Comparison of ENCODE assay signal across 18 cellular contexts in genomic region chr2:151767536-151767935, GRCh38. TPM values are rescaled to one million over a fixed set of nuclear protein-coding genes. Genes with fewer than 3 reads are reported as not detected.
DNase-seq lines count a peak whose midpoint lies in the region; ATAC-seq and TF ChIP-seq lines count a peak whose summit lies in the region.
"Had no signal": no experiment of that assay in that cellular context is flagged by ENCODE, and none has a peak within 500 bp of the region (broad histone marks: within the 10 kb centered on the region; RNA-seq: fewer than 3 reads in every experiment).

No MANE protein-coding gene starts in this region.

- in situ Hi-C loops in astrocyte of the spinal cord (cut with HindIII; ENCODE audit: low sequenced_read_pairs), result no loop called here

- TF ChIP-seq CTCF in astrocyte of the spinal cord (IDR thresholded peaks at IDR 0.05; ENCODE audit: low read depth, low read length), result no peak
- TF ChIP-seq CTCF in psoas muscle (IDR thresholded peaks at IDR 0.05), result no peak

- H3K36me3 ChIP-seq in BLaER1, result no peaks in the 10 kb centered on the region
- H3K36me3 ChIP-seq in psoas muscle (ENCODE audit: insufficient read depth in 1 of 2, low read depth in 1 of 2), result no peaks in the 10 kb centered on the region
- H3K36me3 ChIP-seq: Peyer's patch, thoracic aorta had no signal

- H3K4me3 ChIP-seq in BLaER1 (no peak overlapping the region), astrocyte of the spinal cord (ENCODE audit: low read depth, low read length) (no peak overlapping the region), psoas muscle (no peak overlapping the region)
- H3K4me3 ChIP-seq: Peyer's patch, SK-N-MC, thoracic aorta had no signal

- H3K9me3 ChIP-seq in BLaER1 (peaks cover 4% of the 10 kb centered on the region; the same call in 1 of the 2 replicates), psoas muscle (no peaks in the 10 kb centered on the region)
- H3K9me3 ChIP-seq: Peyer's patch had no signal

- intact Hi-C loops in psoas muscle (cut with DNase I), result no loop called here
- intact Hi-C loops in left colon (cut with DNase I, micrococcal nuclease), result no loop called here

- H3K27ac ChIP-seq in BLaER1 (peak overlapping the region; percentile 35; the same call in 1 of the 2 replicates), psoas muscle (peak overlapping the region; percentile 83)
- H3K27ac ChIP-seq: epithelial cell of prostate, SK-N-MC, thoracic aorta had no signal

- ATAC-seq in psoas muscle (peak in 3 of 4 donors; percentile 6 to 21 (median 16)), GM18867 (IDR thresholded peaks at IDR 0.05; ENCODE audit: unreplicated experiment) (no peak), left colon (no peak)

- H3K4me1 ChIP-seq in BLaER1 (peaks cover 86% of the 10 kb centered on the region), psoas muscle (peaks cover 52% of the 10 kb centered on the region)

- H3K9ac ChIP-seq in BLaER1, result peak overlapping the region; percentile 20; the same call in 1 of the 2 replicates

- no peaks in the 10 kb centered on the region for H3K27me3 ChIP-seq in BLaER1
- H3K27me3 ChIP-seq in psoas muscle (ENCODE audit: insufficient read depth in 3 of 3, low read length in 2 of 3), result no peaks in the 10 kb centered on the region
- H3K27me3 ChIP-seq: Peyer's patch had no signal

- peak overlapping the region; percentile 69 for H3K4me2 ChIP-seq in BLaER1

- 13 to 32% (median 16%) methylated on average over 2 of the region's 2 CpGs for WGBS in psoas muscle, 3 donors

- H4K20me1 ChIP-seq in BLaER1, result no peaks in the 10 kb centered on the region

- DNase-seq in Kasumi-1 (lab: John Stamatoyannopoulos, UW) (peak; percentile 28 to 43), astrocyte of the spinal cord (ENCODE audit: low read depth, low spot score) (peak; percentile 18), psoas muscle (no peak), DMS53 (lab: John Stamatoyannopoulos, UW) (no peak), NCI-H2081 (lab: John Stamatoyannopoulos, UW) (no peak), left colon (no peak)
- DNase-seq: activated CD4-positive, alpha-beta T cell treated with anti-CD3 and anti-CD28 coated beads for 36 hours; activated naive CD8-positive, alpha-beta T cell treated with anti-CD3 and anti-CD28 coated beads, Interleukin-2, amount 50 U/mL, for 24 hours; COR-L47; kidney glomerular epithelial cell; NCI-H226; Peyer's patch; T1000 had no signal

RNA-seq across cellular contexts. Expression of gene NEB, which starts 33.3 kb away (rescaled TPM):
- total RNA-seq in psoas muscle, result 1,000 to 10,000 TPM; 2,020 to 7,790 (median 5,587) TPM
- polyA plus RNA-seq in psoas muscle, result 1,000 to 10,000 TPM in 2 of 3 donors, 100 to 1,000 TPM in 1; 796 to 1,696 (median 1,565) TPM
- total RNA-seq in left colon, result under 1 TPM; 0.18 to 0.20 TPM

Comparison
In these comparisons a context has a peak if more than half of its experiments do, and no peak if none do; other contexts are left out.
1. DNase-seq: peak in Kasumi-1 (2 of 2) and astrocyte of the spinal cord (single experiment); none in psoas muscle (0 of 2), DMS53 (single experiment), NCI-H2081 (0 of 2) and left colon (0 of 2).
2. ATAC-seq: peak in psoas muscle (3 of 4); none in GM18867 (single experiment) and left colon (single experiment).
3. RNA of gene NEB, which starts 33.3 kb away (total RNA-seq): 2,020 to 7,790 TPM in psoas muscle; 0.18 to 0.20 TPM in left colon; every median in the first group is over 1,000 times any median in the second.